In genomic region chr6:93136111-93136510, GRCh38 we compare ENCODE assay signal across 30 cellular contexts.
"Had no signal": no experiment of that assay in that cellular context is flagged by ENCODE, and none has a peak within 500 bp of the region (broad histone marks: within the 10 kb centered on the region; RNA-seq: fewer than 3 reads in every experiment).

No MANE protein-coding gene starts in this region.

- H3K36me3 ChIP-seq: gastrocnemius medialis, right lobe of liver, stomach, tibial artery had no signal

- H3K27me3 ChIP-seq: gastrocnemius medialis, hepatocyte, right lobe of liver, stomach, tibial artery had no signal

- ATAC-seq: esophagus mucosa; gastrocnemius medialis; left lobe of liver; mucosa of descending colon; natural killer cell treated with Interleukin-12 subunit alpha and Interleukin-12 subunit beta and Interleukin-15 and Interleukin-18, amount 100 ng/mL, for 72 hours; right lobe of liver; stimulated activated effector memory CD8-positive, alpha-beta T cell treated with anti-CD3 and anti-CD28 coated beads, Interleukin-12 subunit alpha, Interleukin-12 subunit beta, amount 100 ng/mL, for 72 hours had no signal

- H3K9ac ChIP-seq: parathyroid adenoma had no signal

- H2AFZ ChIP-seq: hepatocyte had no signal

- H3K4me3 Mint-ChIP-seq: immature natural killer cell; memory B cell; mesothelial cell of epicardium; naive B cell; natural killer cell treated with Interleukin-12 subunit alpha and Interleukin-12 subunit beta and Interleukin-15 and Interleukin-18, amount 100 ng/mL, for 72 hours; neural crest cell; stimulated activated effector memory CD8-positive, alpha-beta T cell treated with anti-CD3 and anti-CD28 coated beads, Interleukin-12 subunit alpha, Interleukin-12 subunit beta, amount 100 ng/mL, for 72 hours; type B pancreatic cell had no signal

- H3K4me1 ChIP-seq: gastrocnemius medialis, right lobe of liver, stomach, tibial artery had no signal

- H3K4me3 ChIP-seq: gastrocnemius medialis, hepatocyte, lung, mucosa of descending colon, right lobe of liver, smooth muscle cell, stomach, tibial artery had no signal

- H3K79me2 ChIP-seq: hepatocyte, parathyroid adenoma had no signal

- H3K4me1 Mint-ChIP-seq: immature natural killer cell; memory B cell; mesothelial cell of epicardium; naive B cell; stimulated activated effector memory CD8-positive, alpha-beta T cell treated with anti-CD3 and anti-CD28 coated beads, Interleukin-12 subunit alpha, Interleukin-12 subunit beta, amount 100 ng/mL, for 72 hours had no signal

- DNase-seq: cerebellar nuclear complex; cortex of kidney; foreskin fibroblast; gastrocnemius medialis; head of caudate nucleus; immature natural killer cell; islet precursor cell; mucosa of descending colon; naive B cell; right lobe of liver; stimulated activated CD4-positive, alpha-beta T cell treated with anti-CD3 and anti-CD28 coated beads, Interleukin-12 subunit alpha, Interleukin-12 subunit beta, amount 100 ng/mL, for 4 hours; stimulated activated CD4-positive, alpha-beta T cell treated with anti-CD3 and anti-CD28 coated beads, Interleukin-1b, Interleukin-23, amount 100 ng/mL, for 48 hours; stimulated activated CD4-positive, alpha-beta T cell treated with anti-CD3 and anti-CD28 coated beads, Interleukin-4, amount 100 ng/mL, for 1 hour; stimulated activated naive CD4-positive, alpha-beta T cell treated with Interleukin-2 at 50 U/mL for 16 hours; stomach; tibial artery had no signal

- H3K27me3 Mint-ChIP-seq: memory B cell; naive B cell; natural killer cell treated with Interleukin-12 subunit alpha and Interleukin-12 subunit beta and Interleukin-15 and Interleukin-18, amount 100 ng/mL, for 72 hours; progenitor cell of endocrine pancreas; type B pancreatic cell had no signal

- H3K9me3 Mint-ChIP-seq: mesothelial cell of epicardium, neural crest cell, type B pancreatic cell had no signal

- H3K9me3 ChIP-seq: gastrocnemius medialis, mucosa of descending colon, right lobe of liver, tibial artery had no signal

- H3K36me3 Mint-ChIP-seq: memory B cell; mesothelial cell of epicardium; naive B cell; stimulated activated effector memory CD8-positive, alpha-beta T cell treated with anti-CD3 and anti-CD28 coated beads, Interleukin-12 subunit alpha, Interleukin-12 subunit beta, amount 100 ng/mL, for 72 hours; type B pancreatic cell had no signal

- H3K27ac Mint-ChIP-seq: immature natural killer cell; memory B cell; mesothelial cell of epicardium; naive B cell; natural killer cell treated with Interleukin-12 subunit alpha and Interleukin-12 subunit beta and Interleukin-15 and Interleukin-18, amount 100 ng/mL, for 72 hours; progenitor cell of endocrine pancreas; stimulated activated effector memory CD8-positive, alpha-beta T cell treated with anti-CD3 and anti-CD28 coated beads, Interleukin-12 subunit alpha, Interleukin-12 subunit beta, amount 100 ng/mL, for 72 hours; type B pancreatic cell had no signal

- H3K27ac ChIP-seq: epithelial cell of prostate, gastrocnemius medialis, hepatocyte, parathyroid adenoma, right lobe of liver, stomach, tibial artery had no signal

- H3K4me2 ChIP-seq: hepatocyte, smooth muscle cell had no signal
